ENCODE assay signal across 8 cellular contexts in the genomic region with DNA sequence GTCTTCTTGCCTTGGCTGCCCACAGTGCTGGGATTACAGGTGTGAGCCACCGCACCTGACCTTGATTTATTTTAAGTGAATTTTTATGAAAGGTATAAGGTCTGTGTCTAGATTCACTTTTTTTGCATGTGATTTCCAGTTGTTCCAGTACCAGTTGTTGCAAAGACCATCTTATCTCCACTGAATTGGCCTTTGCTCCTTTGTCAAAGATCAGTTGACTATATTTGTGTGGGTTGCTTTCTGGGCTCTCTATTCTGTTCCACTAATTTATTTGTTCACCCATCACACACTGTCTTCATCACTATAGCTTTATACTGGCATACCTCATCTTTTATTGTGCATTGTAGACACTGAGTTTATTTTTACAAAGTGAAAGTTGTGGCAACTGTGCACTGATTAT.
"Had no signal": no experiment of that assay in that cellular context is flagged by ENCODE, and none has a peak within 500 bp of the region (broad histone marks: within the 10 kb centered on the region; RNA-seq: fewer than 3 reads in every experiment).

No MANE protein-coding gene starts in this region.

- FAIRE-seq: HTR-8/SVneo, K562 had no signal

- H2AFZ ChIP-seq: GM23248 had no signal

- H3K4me3 ChIP-seq: GM23248, K562 had no signal

- H3K9ac ChIP-seq: GM23248 had no signal

- DNase-seq: GM23248, GOT3, H9, HCEC 1CT, IMR-90, KG1 had no signal

- ATAC-seq: K562 had no signal

- H3K27ac ChIP-seq: GM23248 had no signal
